ENCODE assay signal across 2 cellular contexts in genomic region chr21:18191139-18191538, GRCh38.
TF ChIP-seq lines count a peak whose summit lies in the region.

No MANE protein-coding gene starts in this region.

TF ChIP-seq in IMR-90, 13 proteins besides CTCF, POLR2A, EP300 and RAD21:
- TF ChIP-seq MAFK (IDR thresholded peaks at IDR 0.05; ENCODE audit: low read depth, low read length) (peak; percentile 80), CEBPB (IDR thresholded peaks at IDR 0.05; ENCODE audit: low read depth, low read length) (no peak)

TF ChIP-seq in H1, 55 proteins besides CTCF, POLR2A, EP300 and RAD21:
- TF ChIP-seq MAFK (IDR thresholded peaks at IDR 0.05; ENCODE audit: low read depth, low read length) (peak; percentile 48), GABPA (IDR thresholded peaks at IDR 0.05; ENCODE audit: borderline replicate concordance, insufficient read depth, low read length) (no peak)
